In genomic region chr3:60755094-60755493, GRCh38 we compare ENCODE assay signal across 1 cellular context.
TF ChIP-seq lines count a peak whose summit lies in the region.

No MANE protein-coding gene starts in this region.

TF ChIP-seq in HepG2, 621 proteins besides CTCF, POLR2A, EP300 and RAD21 (continued from another document):
- TF ChIP-seq ZNF549 (CRISPR knock-in tag; IDR thresholded peaks at IDR 0.05) (no peak), SKIL (CRISPR knock-in tag; IDR thresholded peaks at IDR 0.05; ENCODE audit: borderline replicate concordance) (no peak), TCF12 (IDR thresholded peaks at IDR 0.05) (no peak), TCF12 (CRISPR knock-in tag; IDR thresholded peaks at IDR 0.05) (no peak), DR1 (CRISPR knock-in tag; IDR thresholded peaks at IDR 0.05) (no peak), KDM4B (CRISPR knock-in tag; IDR thresholded peaks at IDR 0.05) (no peak), E2F5 (CRISPR knock-in tag; conservative IDR thresholded peaks at IDR 0.05) (no peak), BRCA1 (CRISPR knock-in tag; IDR thresholded peaks at IDR 0.05) (no peak), ATF2 (CRISPR knock-in tag; IDR thresholded peaks at IDR 0.05) (no peak), CHD2 (IDR thresholded peaks at IDR 0.05; ENCODE audit: low read depth, low read length) (no peak), STAG1 (CRISPR knock-in tag; IDR thresholded peaks at IDR 0.05) (peak; percentile 88), IRX3 (CRISPR knock-in tag; IDR thresholded peaks at IDR 0.05; ENCODE audit: borderline replicate concordance, low read depth) (no peak), ZNF556 (CRISPR knock-in tag; IDR thresholded peaks at IDR 0.05; ENCODE audit: borderline replicate concordance) (no peak), ZKSCAN5 (CRISPR knock-in tag; IDR thresholded peaks at IDR 0.05) (no peak), FOXO1 (CRISPR knock-in tag; IDR thresholded peaks at IDR 0.05) (peak; percentile 32; the same call in 1 of the 2 replicates), REL (CRISPR knock-in tag; conservative IDR thresholded peaks at IDR 0.05) (no peak), ZSCAN25 (CRISPR knock-in tag; IDR thresholded peaks at IDR 0.05) (no peak), PHF21A (CRISPR knock-in tag; IDR thresholded peaks at IDR 0.05) (no peak), NFIB (CRISPR knock-in tag; IDR thresholded peaks at IDR 0.05; ENCODE audit: borderline replicate concordance) (no peak), ZFP62 (CRISPR knock-in tag; IDR thresholded peaks at IDR 0.05) (no peak), ZNF143 (CRISPR knock-in tag; IDR thresholded peaks at IDR 0.05) (no peak), ZSCAN30 (CRISPR knock-in tag; IDR thresholded peaks at IDR 0.05) (no peak), SMAD9 (CRISPR knock-in tag; IDR thresholded peaks at IDR 0.05) (no peak), MYC (CRISPR knock-in tag; IDR thresholded peaks at IDR 0.05; ENCODE audit: borderline replicate concordance) (no peak), TFDP2 (CRISPR knock-in tag; IDR thresholded peaks at IDR 0.05) (no peak), ZSCAN9 (CRISPR knock-in tag; IDR thresholded peaks at IDR 0.05; ENCODE audit: borderline replicate concordance) (no peak)
- TF ChIP-seq, protein P1, sequence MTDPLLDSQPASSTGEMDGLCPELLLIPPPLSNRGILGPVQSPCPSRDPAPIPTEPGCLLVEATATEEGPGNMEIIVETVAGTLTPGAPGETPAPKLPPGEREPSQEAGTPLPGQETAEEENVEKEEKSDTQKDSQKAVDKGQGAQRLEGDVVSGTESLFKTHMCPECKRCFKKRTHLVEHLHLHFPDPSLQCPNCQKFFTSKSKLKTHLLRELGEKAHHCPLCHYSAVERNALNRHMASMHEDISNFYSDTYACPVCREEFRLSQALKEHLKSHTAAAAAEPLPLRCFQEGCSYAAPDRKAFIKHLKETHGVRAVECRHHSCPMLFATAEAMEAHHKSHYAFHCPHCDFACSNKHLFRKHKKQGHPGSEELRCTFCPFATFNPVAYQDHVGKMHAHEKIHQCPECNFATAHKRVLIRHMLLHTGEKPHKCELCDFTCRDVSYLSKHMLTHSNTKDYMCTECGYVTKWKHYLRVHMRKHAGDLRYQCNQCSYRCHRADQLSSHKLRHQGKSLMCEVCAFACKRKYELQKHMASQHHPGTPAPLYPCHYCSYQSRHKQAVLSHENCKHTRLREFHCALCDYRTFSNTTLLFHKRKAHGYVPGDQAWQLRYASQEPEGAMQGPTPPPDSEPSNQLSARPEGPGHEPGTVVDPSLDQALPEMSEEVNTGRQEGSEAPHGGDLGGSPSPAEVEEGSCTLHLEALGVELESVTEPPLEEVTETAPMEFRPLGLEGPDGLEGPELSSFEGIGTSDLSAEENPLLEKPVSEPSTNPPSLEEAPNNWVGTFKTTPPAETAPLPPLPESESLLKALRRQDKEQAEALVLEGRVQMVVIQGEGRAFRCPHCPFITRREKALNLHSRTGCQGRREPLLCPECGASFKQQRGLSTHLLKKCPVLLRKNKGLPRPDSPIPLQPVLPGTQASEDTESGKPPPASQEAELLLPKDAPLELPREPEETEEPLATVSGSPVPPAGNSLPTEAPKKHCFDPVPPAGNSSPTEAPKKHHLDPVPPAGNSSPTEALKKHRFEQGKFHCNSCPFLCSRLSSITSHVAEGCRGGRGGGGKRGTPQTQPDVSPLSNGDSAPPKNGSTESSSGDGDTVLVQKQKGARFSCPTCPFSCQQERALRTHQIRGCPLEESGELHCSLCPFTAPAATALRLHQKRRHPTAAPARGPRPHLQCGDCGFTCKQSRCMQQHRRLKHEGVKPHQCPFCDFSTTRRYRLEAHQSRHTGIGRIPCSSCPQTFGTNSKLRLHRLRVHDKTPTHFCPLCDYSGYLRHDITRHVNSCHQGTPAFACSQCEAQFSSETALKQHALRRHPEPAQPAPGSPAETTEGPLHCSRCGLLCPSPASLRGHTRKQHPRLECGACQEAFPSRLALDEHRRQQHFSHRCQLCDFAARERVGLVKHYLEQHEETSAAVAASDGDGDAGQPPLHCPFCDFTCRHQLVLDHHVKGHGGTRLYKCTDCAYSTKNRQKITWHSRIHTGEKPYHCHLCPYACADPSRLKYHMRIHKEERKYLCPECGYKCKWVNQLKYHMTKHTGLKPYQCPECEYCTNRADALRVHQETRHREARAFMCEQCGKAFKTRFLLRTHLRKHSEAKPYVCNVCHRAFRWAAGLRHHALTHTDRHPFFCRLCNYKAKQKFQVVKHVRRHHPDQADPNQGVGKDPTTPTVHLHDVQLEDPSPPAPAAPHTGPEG (CRISPR knock-in tag; IDR thresholded peaks at IDR 0.05): no peak
- TF ChIP-seq, protein P2, sequence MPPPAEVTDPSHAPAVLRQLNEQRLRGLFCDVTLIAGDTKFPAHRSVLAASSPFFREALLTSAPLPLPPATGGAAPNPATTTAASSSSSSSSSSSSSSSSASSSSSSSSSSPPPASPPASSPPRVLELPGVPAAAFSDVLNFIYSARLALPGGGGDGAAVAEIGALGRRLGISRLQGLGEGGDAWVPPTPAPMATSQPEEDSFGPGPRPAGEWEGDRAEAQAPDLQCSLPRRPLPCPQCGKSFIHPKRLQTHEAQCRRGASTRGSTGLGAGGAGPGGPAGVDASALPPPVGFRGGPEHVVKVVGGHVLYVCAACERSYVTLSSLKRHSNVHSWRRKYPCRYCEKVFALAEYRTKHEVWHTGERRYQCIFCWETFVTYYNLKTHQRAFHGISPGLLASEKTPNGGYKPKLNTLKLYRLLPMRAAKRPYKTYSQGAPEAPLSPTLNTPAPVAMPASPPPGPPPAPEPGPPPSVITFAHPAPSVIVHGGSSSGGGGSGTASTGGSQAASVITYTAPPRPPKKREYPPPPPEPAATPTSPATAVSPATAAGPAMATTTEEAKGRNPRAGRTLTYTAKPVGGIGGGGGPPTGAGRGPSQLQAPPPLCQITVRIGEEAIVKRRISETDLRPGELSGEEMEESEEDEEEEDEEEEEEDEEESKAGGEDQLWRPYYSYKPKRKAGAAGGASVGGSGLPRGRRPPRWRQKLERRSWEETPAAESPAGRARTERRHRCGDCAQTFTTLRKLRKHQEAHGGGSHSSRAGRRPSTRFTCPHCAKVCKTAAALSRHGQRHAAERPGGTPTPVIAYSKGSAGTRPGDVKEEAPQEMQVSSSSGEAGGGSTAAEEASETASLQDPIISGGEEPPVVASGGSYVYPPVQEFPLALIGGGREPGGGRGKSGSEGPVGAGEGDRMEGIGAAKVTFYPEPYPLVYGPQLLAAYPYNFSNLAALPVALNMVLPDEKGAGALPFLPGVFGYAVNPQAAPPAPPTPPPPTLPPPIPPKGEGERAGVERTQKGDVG (CRISPR knock-in tag; IDR thresholded peaks at IDR 0.05; ENCODE audit: borderline replicate concordance): no peak
- TF ChIP-seq, protein P3, sequence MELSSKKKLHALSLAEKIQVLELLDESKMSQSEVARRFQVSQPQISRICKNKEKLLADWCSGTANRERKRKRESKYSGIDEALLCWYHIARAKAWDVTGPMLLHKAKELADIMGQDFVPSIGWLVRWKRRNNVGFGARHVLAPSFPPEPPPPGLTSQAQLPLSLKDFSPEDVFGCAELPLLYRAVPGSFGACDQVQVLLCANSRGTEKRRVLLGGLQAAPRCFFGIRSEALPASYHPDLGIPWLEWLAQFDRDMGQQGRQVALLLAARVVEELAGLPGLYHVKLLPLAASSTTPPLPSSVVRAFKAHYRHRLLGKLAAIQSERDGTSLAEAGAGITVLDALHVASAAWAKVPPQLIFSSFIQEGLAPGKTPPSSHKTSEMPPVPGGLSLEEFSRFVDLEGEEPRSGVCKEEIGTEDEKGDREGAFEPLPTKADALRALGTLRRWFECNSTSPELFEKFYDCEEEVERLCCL (CRISPR knock-in tag; IDR thresholded peaks at IDR 0.05; ENCODE audit: borderline replicate concordance): no peak
